Comparison of ENCODE assay signal across 23 cellular contexts in genomic region chr17:2379489-2380224, GRCh38.
"Had no signal": no experiment of that assay in that cellular context is flagged by ENCODE, and none has a peak within 500 bp of the region (broad histone marks: within the 10 kb centered on the region; RNA-seq: fewer than 3 reads in every experiment).

No MANE protein-coding gene starts in this region.

- DNase-seq: activated CD4-positive, alpha-beta T cell treated with anti-CD3 and anti-CD28 coated beads, Interleukin-2, amount 50 U/mL, for 1 hour; activated CD8-positive, alpha-beta T cell treated with anti-CD3 and anti-CD28 coated beads for 36 hours; activated naive CD4-positive, alpha-beta T cell; activated T-cell treated with anti-CD3 and anti-CD28 coated beads, Interleukin-2, amount 50 U/mL, for 4 hours; aorta; body of pancreas; cerebellar nuclear complex; colonic mucosa; effector memory CD4-positive, alpha-beta T cell; left ventricle myocardium inferior; naive thymus-derived CD4-positive, alpha-beta T cell; spleen; stimulated activated naive CD4-positive, alpha-beta T cell; T-helper 2 cell had no signal

- H3K4me1 ChIP-seq: colonic mucosa, pancreas had no signal

- H3K27me3 ChIP-seq: body of pancreas, cardiac muscle cell, colonic mucosa, pancreas, right atrium auricular region, spleen, suprapubic skin, tibial nerve had no signal

- H3K36me3 ChIP-seq: colonic mucosa had no signal

- H3K27me3 Mint-ChIP-seq: activated CD8-positive, alpha-beta T cell treated with anti-CD3 and anti-CD28 coated beads for 36 hours; naive thymus-derived CD4-positive, alpha-beta T cell had no signal

- H3K27ac Mint-ChIP-seq: activated CD8-positive, alpha-beta T cell treated with anti-CD3 and anti-CD28 coated beads for 36 hours; WTC11 had no signal

- H3K4me3 Mint-ChIP-seq: activated CD8-positive, alpha-beta T cell treated with anti-CD3 and anti-CD28 coated beads for 36 hours; activated T-cell treated with anti-CD3 and anti-CD28 coated beads, Interleukin-2, amount 50 U/mL, for 4 hours; mesothelial cell of epicardium; naive thymus-derived CD4-positive, alpha-beta T cell; WTC11 had no signal

- H3K9me3 Mint-ChIP-seq: activated CD8-positive, alpha-beta T cell treated with anti-CD3 and anti-CD28 coated beads for 36 hours; activated naive CD4-positive, alpha-beta T cell treated with anti-CD3 and anti-CD28 coated beads, Interleukin-2, amount 50 U/mL, for 72 hours; activated T-cell treated with anti-CD3 and anti-CD28 coated beads, Interleukin-2, amount 50 U/mL, for 4 hours; mesothelial cell of epicardium; naive thymus-derived CD4-positive, alpha-beta T cell; WTC11 had no signal

- ATAC-seq: activated CD8-positive, alpha-beta T cell treated with anti-CD3 and anti-CD28 coated beads for 36 hours; activated naive CD4-positive, alpha-beta T cell treated with anti-CD3 and anti-CD28 coated beads, Interleukin-2, amount 50 U/mL, for 72 hours; activated T-cell treated with anti-CD3 and anti-CD28 coated beads, Interleukin-2, amount 50 U/mL, for 4 hours; body of pancreas; naive thymus-derived CD4-positive, alpha-beta T cell; pancreas; WTC11 had no signal

- H3K36me3 Mint-ChIP-seq: activated naive CD4-positive, alpha-beta T cell treated with anti-CD3 and anti-CD28 coated beads, Interleukin-2, amount 50 U/mL, for 72 hours had no signal

- H3K4me3 ChIP-seq: body of pancreas, cardiac muscle cell, colonic mucosa, left ventricle myocardium inferior, lung, pancreas, right atrium auricular region, spleen, suprapubic skin, tibial nerve had no signal

- H3K9me3 ChIP-seq: body of pancreas, colonic mucosa, left ventricle myocardium inferior, pancreas, right atrium auricular region, spleen, suprapubic skin, tibial nerve had no signal

- H3K27ac ChIP-seq: body of pancreas, cardiac muscle cell, colonic mucosa, left ventricle myocardium inferior, pancreas, right atrium auricular region, suprapubic skin had no signal
